Comparison of ENCODE assay signal across 19 cellular contexts in the genomic region with DNA sequence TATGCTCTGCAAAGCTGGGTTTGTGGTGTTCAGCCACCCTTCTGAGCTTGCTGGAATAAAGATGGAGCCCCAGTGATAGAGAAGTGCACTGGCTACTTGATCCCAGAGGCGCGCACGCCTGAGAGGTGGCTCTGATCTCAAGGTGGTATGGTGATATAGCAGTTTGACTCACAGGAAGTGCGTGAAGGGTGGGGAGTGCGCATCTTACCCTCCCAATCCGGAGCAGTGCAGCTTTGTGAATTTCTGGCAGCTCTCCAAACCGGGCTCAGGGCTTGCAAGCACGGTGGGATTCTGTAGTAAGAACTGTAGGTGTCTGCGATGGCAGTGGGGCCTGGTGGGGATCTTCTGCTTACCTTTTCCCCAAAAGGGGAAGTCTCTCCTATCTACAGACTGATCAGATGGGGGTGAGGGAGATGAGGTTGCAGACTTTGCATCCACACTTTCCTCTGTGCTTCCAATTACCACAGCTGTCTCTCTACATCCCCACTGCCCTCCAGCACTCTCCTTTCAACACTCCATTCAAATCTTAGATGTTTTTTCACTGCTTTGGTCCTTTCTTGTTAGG.
"Had no signal": no experiment of that assay in that cellular context is flagged by ENCODE, and none has a peak within 500 bp of the region (broad histone marks: within the 10 kb centered on the region; RNA-seq: fewer than 3 reads in every experiment).

No MANE protein-coding gene starts in this region.

- ATAC-seq: HepG2, T-cell had no signal

- DNase-seq: IMR-90, MV-4-11, NCI-H1048, NCI-H1105, NCI-H1417, NCI-H1436 treated with DMSO at 0.1 percent for 48 hours, NCI-H1694, NCI-H187 treated with DMSO at 0.1 percent for 48 hours, NCI-H2029 treated with DMSO at 0.1 percent for 48 hours, NCI-H2171 treated with DMSO at 0.1 percent for 48 hours, NCI-H524, NCI-H526 treated with DMSO at 0.1 percent for 48 hours, RPMI8226, SHP77, SK-N-SH, SW 1271, T-cell had no signal

- H3K4me3 Mint-ChIP-seq: T-cell; T-helper 1 cell treated with Interleukin-12 subunit alpha and Interleukin-12 subunit beta and Interleukin-4 antibody, amounts not matched to agents 30 μg/mL and 1 μg/mL, for 36 hours had no signal

- H3K27ac Mint-ChIP-seq: T-cell; T-helper 1 cell treated with Interleukin-12 subunit alpha and Interleukin-12 subunit beta and Interleukin-4 antibody, amounts not matched to agents 30 μg/mL and 1 μg/mL, for 36 hours had no signal

- H3K4me1 Mint-ChIP-seq: T-cell had no signal

- H3K27me3 Mint-ChIP-seq: T-cell had no signal
